In genomic region chr22:41768420-41768819, GRCh38 we compare ENCODE assay signal across 12 cellular contexts. TPM values are rescaled to one million over a fixed set of nuclear protein-coding genes. Genes with fewer than 3 reads are reported as not detected.
DNase-seq lines count a peak whose midpoint lies in the region; ATAC-seq, FAIRE-seq and TF ChIP-seq lines count a peak whose summit lies in the region.
"Had no signal": no experiment of that assay in that cellular context is flagged by ENCODE, and none has a peak within 500 bp of the region (broad histone marks: within the 10 kb centered on the region; RNA-seq: fewer than 3 reads in every experiment).

No MANE protein-coding gene starts in this region.

- no peaks in the 10 kb centered on the region for H3K4me1 Mint-ChIP-seq in GM23338
- H3K4me1 Mint-ChIP-seq in dendritic cell treated with granulocyte-macrophage colony-stimulating factor and Interleukin-4, amounts not matched to agents 40 ng/mL and 50 ng/mL, for 4 days (ENCODE audit: low read depth) = peaks cover 49% of the 10 kb centered on the region
- no peaks in the 10 kb centered on the region for H3K4me1 Mint-ChIP-seq in natural killer cell

- H3K36me3 ChIP-seq in GM23338 (ENCODE audit: insufficient read depth) = no peaks in the 10 kb centered on the region
- H3K36me3 ChIP-seq in small intestine (ENCODE audit: control insufficient read depth in 2 of 2, insufficient read depth in 2 of 2, low read length in 2 of 2) = no peaks in the 10 kb centered on the region
- H3K36me3 ChIP-seq: thyroid gland had no signal

- no peaks in the 10 kb centered on the region for H3K36me3 Mint-ChIP-seq in GM23338 (ENCODE audit: low read depth)
- no peaks in the 10 kb centered on the region for H3K36me3 Mint-ChIP-seq in dendritic cell treated with granulocyte-macrophage colony-stimulating factor and Interleukin-4, amounts not matched to agents 40 ng/mL and 50 ng/mL, for 4 days (ENCODE audit: low read depth)
- H3K36me3 Mint-ChIP-seq in natural killer cell = no peaks in the 10 kb centered on the region

- ATAC-seq in GM23338 (no peak), natural killer cell (peak in 2 of 3 donors; percentile 32 to 38), GM18873 (IDR thresholded peaks at IDR 0.05; ENCODE audit: low FRiP score, unreplicated experiment) (no peak)

- TF ChIP-seq CTCF in GM23338 (conservative IDR thresholded peaks at IDR 0.05; ENCODE audit: low read depth in 2 of 2) (no peak), NB4 (IDR thresholded peaks at IDR 0.05; ENCODE audit: low read depth, low read length) (no peak), natural killer cell (IDR thresholded peaks at IDR 0.05) (no peak)

- H3K9me3 ChIP-seq in small intestine (ENCODE audit: control insufficient read depth, low read depth) = no peaks in the 10 kb centered on the region
- H3K9me3 ChIP-seq: SK-N-SH, thyroid gland had no signal

- H3K4me3 ChIP-seq in GM23338 = no peak overlapping the region
- no peak overlapping the region for H3K4me3 ChIP-seq in NB4 (ENCODE audit: low read depth, low read length)
- no peak overlapping the region for H3K4me3 ChIP-seq in small intestine (ENCODE audit: low read depth in 1 of 2, low read length in 2 of 2)
- H3K4me3 ChIP-seq: thyroid gland had no signal

- H3K27me3 ChIP-seq in GM23338 (ENCODE audit: insufficient read depth) (no peaks in the 10 kb centered on the region), small intestine (ENCODE audit: control insufficient read depth in 2 of 2, insufficient read depth in 2 of 2, low read length in 2 of 2) (no peaks in the 10 kb centered on the region)
- H3K27me3 ChIP-seq: thyroid gland had no signal

- H3K27ac ChIP-seq in GM23338 (ENCODE audit: low read depth) = no peak overlapping the region
- H3K27ac ChIP-seq in small intestine (ENCODE audit: low read depth in 1 of 2, low read length in 1 of 2) = no peak overlapping the region
- H3K27ac ChIP-seq: parathyroid adenoma, thyroid gland had no signal

- no peaks in the 10 kb centered on the region for H3K9me3 Mint-ChIP-seq in GM23338
- H3K9me3 Mint-ChIP-seq in dendritic cell treated with granulocyte-macrophage colony-stimulating factor and Interleukin-4, amounts not matched to agents 40 ng/mL and 50 ng/mL, for 4 days = no peaks in the 10 kb centered on the region
- H3K9me3 Mint-ChIP-seq in natural killer cell = no peaks in the 10 kb centered on the region
- H3K9me3 Mint-ChIP-seq: activated CD4-positive, alpha-beta memory T cell treated with anti-CD3 and anti-CD28 coated beads, Interleukin-2, amount 10 ng/mL, durations not matched to agents 7 days and 5 days had no signal

- no peaks in the 10 kb centered on the region for H4K20me1 ChIP-seq in GM23338 (replicated peaks; ENCODE audit: insufficient read depth)

- H3K9me2 ChIP-seq in GM23338 (ENCODE audit: insufficient read depth) = no peaks in the 10 kb centered on the region
- H3K9me2 ChIP-seq: SK-N-SH had no signal

- H3K27me3 Mint-ChIP-seq in GM23338 (ENCODE audit: insufficient read depth, low read depth, poor library complexity) = peaks cover 3% of the 10 kb centered on the region
- no peaks in the 10 kb centered on the region for H3K27me3 Mint-ChIP-seq in dendritic cell treated with granulocyte-macrophage colony-stimulating factor and Interleukin-4, amounts not matched to agents 40 ng/mL and 50 ng/mL, for 4 days
- H3K27me3 Mint-ChIP-seq in natural killer cell (ENCODE audit: low read depth in 2 of 2) = peaks cover 0 to 3% of the 10 kb centered on the region in 2 donors

- H3K27ac Mint-ChIP-seq in GM23338 (no peak overlapping the region), natural killer cell (no peak overlapping the region)
- H3K27ac Mint-ChIP-seq in dendritic cell treated with granulocyte-macrophage colony-stimulating factor and Interleukin-4, amounts not matched to agents 40 ng/mL and 50 ng/mL, for 4 days = peak overlapping the region; percentile 80
- H3K27ac Mint-ChIP-seq: activated CD4-positive, alpha-beta memory T cell treated with anti-CD3 and anti-CD28 coated beads, Interleukin-2, amount 10 ng/mL, durations not matched to agents 7 days and 5 days had no signal

- H3K4me1 ChIP-seq in GM23338 (ENCODE audit: insufficient read depth) = no peaks in the 10 kb centered on the region
- no peaks in the 10 kb centered on the region for H3K4me1 ChIP-seq in small intestine (ENCODE audit: control insufficient read depth in 2 of 2, insufficient read depth in 1 of 2, low read depth in 1 of 2, low read length in 1 of 2)
- H3K4me1 ChIP-seq: parathyroid adenoma, thyroid gland had no signal

- TF ChIP-seq POLR2A in NB4 (IDR thresholded peaks at IDR 0.05; ENCODE audit: extremely low read depth, insufficient read length) = no peak

- H3K4me2 ChIP-seq in GM23338 = no peak overlapping the region
- H3K4me2 ChIP-seq: SK-N-SH had no signal

- 0 out of 2 replicates have a peak overlapping the region, but pooled peaks have one; percentile 58 for H2AFZ ChIP-seq in GM23338
- H2AFZ ChIP-seq: parathyroid adenoma had no signal

- intact Hi-C loops in dendritic cell treated with granulocyte-macrophage colony-stimulating factor and Interleukin-4, amounts not matched to agents 40 ng/mL and 50 ng/mL, for 4 days (cut with micrococcal nuclease) = no loop called here
- intact Hi-C loops in natural killer cell (cut with micrococcal nuclease) = no loop called here

- H3K79me2 ChIP-seq in GM23338 (replicated peaks; ENCODE audit: insufficient read depth) = no peaks in the 10 kb centered on the region
- H3K79me2 ChIP-seq: parathyroid adenoma had no signal

- FAIRE-seq in small intestine (lab: Jason Lieb, UNC) = no peak

- no peaks in the 10 kb centered on the region for H3F3A ChIP-seq in GM23338 (replicated peaks; ENCODE audit: low read depth)

- WGBS in small intestine, 3 donors = 54 to 59% (median 55%) methylated on average over 2 of the region's 2 CpGs

- DNase-seq in GM23338 (ENCODE audit: low spot score) (no peak), NB4 (ENCODE audit: low read depth) (peak; percentile 60), natural killer cell (no peak), small intestine (no peak), amniotic stem cell (lab: John Stamatoyannopoulos, UW) (no peak)
- DNase-seq: activated CD4-positive, alpha-beta memory T cell treated with anti-CD3 and anti-CD28 coated beads, Interleukin-2, amount 10 ng/mL, durations not matched to agents 7 days and 5 days; aorta; SK-N-SH; thyroid gland had no signal

- H3K4me3 Mint-ChIP-seq in GM23338 = no peak overlapping the region
- no peak overlapping the region for H3K4me3 Mint-ChIP-seq in dendritic cell treated with granulocyte-macrophage colony-stimulating factor and Interleukin-4, amounts not matched to agents 40 ng/mL and 50 ng/mL, for 4 days
- no peak overlapping the region for H3K4me3 Mint-ChIP-seq in natural killer cell
- H3K4me3 Mint-ChIP-seq: activated CD4-positive, alpha-beta memory T cell treated with anti-CD3 and anti-CD28 coated beads, Interleukin-2, amount 10 ng/mL, durations not matched to agents 7 days and 5 days had no signal

TF ChIP-seq in GM23338, 12 proteins besides CTCF, POLR2A, EP300 and RAD21:
- no peak for TF ChIP-seq EZH2 (IDR thresholded peaks at IDR 0.05; ENCODE audit: low read depth, unreplicated experiment)

RNA-seq across cellular contexts. Expression of gene CCDC134, which starts 32.1 kb away (rescaled TPM):
- 21.0 and 24.5 TPM in 2 replicates for total RNA-seq in GM23338 (2014; rRNA removed; shearing (Covaris generic))
- polyA plus RNA-seq in GM23338 (2016; fragmentation: Nextera tagmentation; extraction: Ambion mirVana) = 2.7 and 4.2 TPM in 2 replicates
- 10 to 100 TPM; 16.4 to 22.1 (median 16.7) TPM for total RNA-seq in natural killer cell
- polyA plus RNA-seq in small intestine = 1 to 10 TPM; 2.2 to 4.9 (median 2.4) TPM

Comparison
In these comparisons a context has a peak if more than half of its experiments do, and no peak if none do; other contexts are left out.
1. ATAC-seq: peak in natural killer cell (2 of 3); none in GM23338 (single experiment) and GM18873 (single experiment).